10 cellular contexts compared by ENCODE assay signal in genomic region chr7:16542401-16542800, GRCh38. TPM values are rescaled to one million over a fixed set of nuclear protein-coding genes. Genes with fewer than 3 reads are reported as not detected.
"Had no signal": no experiment of that assay in that cellular context is flagged by ENCODE, and none has a peak within 500 bp of the region (broad histone marks: within the 10 kb centered on the region; RNA-seq: fewer than 3 reads in every experiment).

No MANE protein-coding gene starts in this region.

- H3K27ac Mint-ChIP-seq: HFFc6 had no signal

- H3K9me3 ChIP-seq: HAP-1 had no signal

- H3K36me3 Mint-ChIP-seq: IgD-negative memory B cell had no signal

- H3K9ac ChIP-seq: GM23248 had no signal

- H3K27ac ChIP-seq: GM23248, HL-60 had no signal

- H3K9me3 Mint-ChIP-seq: HFFc6 had no signal

- FAIRE-seq: HepG2 had no signal

- H3K4me3 Mint-ChIP-seq: HFFc6, IgD-negative memory B cell had no signal

- H3K4me1 ChIP-seq: HAP-1 had no signal

- H3K36me3 ChIP-seq: HAP-1 had no signal

- H3K4me3 ChIP-seq: GM23248, HAP-1 had no signal

- H3K4me1 Mint-ChIP-seq: IgD-negative memory B cell had no signal

- DNase-seq: GM23248, GOT3, H7, HFFc6 had no signal

RNA-seq across cellular contexts. Expression of gene LRRC72, which starts 15.8 kb away (rescaled TPM):
- total RNA-seq: GM23248, H4, H7, HepG2, HFFc6, HT1080 had no signal
- polyA plus RNA-seq: GM23248, HepG2, IgD-negative memory B cell had no signal
